1 cellular context compared by ENCODE assay signal in genomic region chr14:72608391-72609204, GRCh38.
A peak's percentile ranks its signal among the peaks of the same experiment; 100 is the strongest.
TF ChIP-seq lines count a peak whose summit lies in the region.

No MANE protein-coding gene starts in this region.

TF ChIP-seq in K562, 482 proteins besides CTCF, POLR2A, EP300 and RAD21 (continued from another document and continues in another):
- no peak for TF ChIP-seq ZNF76 (CRISPR knock-in tag; IDR thresholded peaks at IDR 0.05; ENCODE audit: borderline replicate concordance)
- TF ChIP-seq MEF2A (IDR thresholded peaks at IDR 0.05; ENCODE audit: control insufficient read depth, low read depth, low read length) = no peak
- TF ChIP-seq MTA1 (IDR thresholded peaks at IDR 0.05; ENCODE audit: borderline replicate concordance) = no peak
- TF ChIP-seq, protein P1, sequence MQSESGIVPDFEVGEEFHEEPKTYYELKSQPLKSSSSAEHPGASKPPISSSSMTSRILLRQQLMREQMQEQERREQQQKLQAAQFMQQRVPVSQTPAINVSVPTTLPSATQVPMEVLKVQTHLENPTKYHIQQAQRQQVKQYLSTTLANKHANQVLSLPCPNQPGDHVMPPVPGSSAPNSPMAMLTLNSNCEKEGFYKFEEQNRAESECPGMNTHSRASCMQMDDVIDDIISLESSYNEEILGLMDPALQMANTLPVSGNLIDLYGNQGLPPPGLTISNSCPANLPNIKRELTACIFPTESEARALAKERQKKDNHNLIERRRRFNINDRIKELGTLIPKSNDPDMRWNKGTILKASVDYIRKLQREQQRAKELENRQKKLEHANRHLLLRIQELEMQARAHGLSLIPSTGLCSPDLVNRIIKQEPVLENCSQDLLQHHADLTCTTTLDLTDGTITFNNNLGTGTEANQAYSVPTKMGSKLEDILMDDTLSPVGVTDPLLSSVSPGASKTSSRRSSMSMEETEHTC (IDR thresholded peaks at IDR 0.05) = no peak
- no peak for TF ChIP-seq NUFIP1 (IDR thresholded peaks at IDR 0.05; ENCODE audit: partially characterized antibody)
- no peak for TF ChIP-seq MTA2 (IDR thresholded peaks at IDR 0.05; ENCODE audit: low read depth)
- peak; percentile 99 for TF ChIP-seq FOSL1 (tag; conservative IDR thresholded peaks at IDR 0.05)
- no peak for TF ChIP-seq L3MBTL2 (IDR thresholded peaks at IDR 0.05)
- TF ChIP-seq, protein P2, sequence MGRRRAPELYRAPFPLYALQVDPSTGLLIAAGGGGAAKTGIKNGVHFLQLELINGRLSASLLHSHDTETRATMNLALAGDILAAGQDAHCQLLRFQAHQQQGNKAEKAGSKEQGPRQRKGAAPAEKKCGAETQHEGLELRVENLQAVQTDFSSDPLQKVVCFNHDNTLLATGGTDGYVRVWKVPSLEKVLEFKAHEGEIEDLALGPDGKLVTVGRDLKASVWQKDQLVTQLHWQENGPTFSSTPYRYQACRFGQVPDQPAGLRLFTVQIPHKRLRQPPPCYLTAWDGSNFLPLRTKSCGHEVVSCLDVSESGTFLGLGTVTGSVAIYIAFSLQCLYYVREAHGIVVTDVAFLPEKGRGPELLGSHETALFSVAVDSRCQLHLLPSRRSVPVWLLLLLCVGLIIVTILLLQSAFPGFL (CRISPR knock-in tag; IDR thresholded peaks at IDR 0.05) = no peak
- no peak for TF ChIP-seq TCFL5 (CRISPR knock-in tag; conservative IDR thresholded peaks at IDR 0.05)
- TF ChIP-seq ZNF197 (CRISPR knock-in tag; IDR thresholded peaks at IDR 0.05; ENCODE audit: low read depth) = no peak
- no peak for TF ChIP-seq TFAM (CRISPR knock-in tag; conservative IDR thresholded peaks at IDR 0.05)
- TF ChIP-seq POLR3A (IDR thresholded peaks at IDR 0.05; ENCODE audit: borderline replicate concordance, extremely low read depth, insufficient read depth, insufficient read length) = no peak
- no peak for TF ChIP-seq ZSCAN32 (CRISPR knock-in tag; IDR thresholded peaks at IDR 0.05)
- TF ChIP-seq E2F3 (CRISPR knock-in tag; IDR thresholded peaks at IDR 0.05) = no peak
- TF ChIP-seq FOXA3 (CRISPR knock-in tag; conservative IDR thresholded peaks at IDR 0.05 in 1 of 2, IDR thresholded peaks at IDR 0.05 in 1 of 2) = no peak
- no peak for TF ChIP-seq ZNF232 (CRISPR knock-in tag; IDR thresholded peaks at IDR 0.05)
- TF ChIP-seq ZC3H8 (IDR thresholded peaks at IDR 0.05) = no peak
- TF ChIP-seq KLF1 (tag; IDR thresholded peaks at IDR 0.05) = no peak
- no peak for TF ChIP-seq MYC (IDR thresholded peaks at IDR 0.05; ENCODE audit: low read depth, low read length)
- no peak for TF ChIP-seq MYC (CRISPR knock-in tag; IDR thresholded peaks at IDR 0.05; ENCODE audit: borderline replicate concordance, low read depth)
- no peak for TF ChIP-seq RUNX1 (IDR thresholded peaks at IDR 0.05; ENCODE audit: low read depth)
- no peak for TF ChIP-seq TAF9B (IDR thresholded peaks at IDR 0.05; ENCODE audit: partially characterized antibody)
- no peak for TF ChIP-seq STAT6 (CRISPR knock-in tag; IDR thresholded peaks at IDR 0.05)
- TF ChIP-seq, protein P3, sequence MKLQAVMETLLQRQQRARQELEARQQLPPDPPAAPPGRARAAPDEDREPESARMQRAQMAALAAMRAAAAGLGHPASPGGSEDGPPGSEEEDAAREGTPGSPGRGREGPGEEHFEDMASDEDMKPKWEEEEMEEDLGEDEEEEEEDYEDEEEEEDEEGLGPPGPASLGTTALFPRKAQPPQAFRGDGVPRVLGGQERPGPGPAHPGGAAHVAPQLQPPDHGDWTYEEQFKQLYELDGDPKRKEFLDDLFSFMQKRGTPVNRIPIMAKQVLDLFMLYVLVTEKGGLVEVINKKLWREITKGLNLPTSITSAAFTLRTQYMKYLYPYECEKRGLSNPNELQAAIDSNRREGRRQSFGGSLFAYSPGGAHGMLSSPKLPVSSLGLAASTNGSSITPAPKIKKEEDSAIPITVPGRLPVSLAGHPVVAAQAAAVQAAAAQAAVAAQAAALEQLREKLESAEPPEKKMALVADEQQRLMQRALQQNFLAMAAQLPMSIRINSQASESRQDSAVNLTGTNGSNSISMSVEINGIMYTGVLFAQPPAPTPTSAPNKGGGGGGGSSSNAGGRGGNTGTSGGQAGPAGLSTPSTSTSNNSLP (IDR thresholded peaks at IDR 0.05; ENCODE audit: borderline replicate concordance, low read depth, low read length) = no peak
- TF ChIP-seq RBBP5 (IDR thresholded peaks at IDR 0.05; ENCODE audit: borderline replicate concordance, insufficient read depth, low read length, poor library complexity, severe bottlenecking) = no peak
- TF ChIP-seq ARID2 (IDR thresholded peaks at IDR 0.05) = no peak
- TF ChIP-seq PRMT5 (CRISPR knock-in tag; IDR thresholded peaks at IDR 0.05) = no peak
- TF ChIP-seq, protein P4, sequence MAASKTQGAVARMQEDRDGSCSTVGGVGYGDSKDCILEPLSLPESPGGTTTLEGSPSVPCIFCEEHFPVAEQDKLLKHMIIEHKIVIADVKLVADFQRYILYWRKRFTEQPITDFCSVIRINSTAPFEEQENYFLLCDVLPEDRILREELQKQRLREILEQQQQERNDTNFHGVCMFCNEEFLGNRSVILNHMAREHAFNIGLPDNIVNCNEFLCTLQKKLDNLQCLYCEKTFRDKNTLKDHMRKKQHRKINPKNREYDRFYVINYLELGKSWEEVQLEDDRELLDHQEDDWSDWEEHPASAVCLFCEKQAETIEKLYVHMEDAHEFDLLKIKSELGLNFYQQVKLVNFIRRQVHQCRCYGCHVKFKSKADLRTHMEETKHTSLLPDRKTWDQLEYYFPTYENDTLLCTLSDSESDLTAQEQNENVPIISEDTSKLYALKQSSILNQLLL (CRISPR knock-in tag; IDR thresholded peaks at IDR 0.05; ENCODE audit: borderline replicate concordance) = no peak
- TF ChIP-seq CBX2 (IDR thresholded peaks at IDR 0.05; ENCODE audit: insufficient read depth, low read length, poor library complexity, severe bottlenecking) = no peak
- TF ChIP-seq, protein P5, sequence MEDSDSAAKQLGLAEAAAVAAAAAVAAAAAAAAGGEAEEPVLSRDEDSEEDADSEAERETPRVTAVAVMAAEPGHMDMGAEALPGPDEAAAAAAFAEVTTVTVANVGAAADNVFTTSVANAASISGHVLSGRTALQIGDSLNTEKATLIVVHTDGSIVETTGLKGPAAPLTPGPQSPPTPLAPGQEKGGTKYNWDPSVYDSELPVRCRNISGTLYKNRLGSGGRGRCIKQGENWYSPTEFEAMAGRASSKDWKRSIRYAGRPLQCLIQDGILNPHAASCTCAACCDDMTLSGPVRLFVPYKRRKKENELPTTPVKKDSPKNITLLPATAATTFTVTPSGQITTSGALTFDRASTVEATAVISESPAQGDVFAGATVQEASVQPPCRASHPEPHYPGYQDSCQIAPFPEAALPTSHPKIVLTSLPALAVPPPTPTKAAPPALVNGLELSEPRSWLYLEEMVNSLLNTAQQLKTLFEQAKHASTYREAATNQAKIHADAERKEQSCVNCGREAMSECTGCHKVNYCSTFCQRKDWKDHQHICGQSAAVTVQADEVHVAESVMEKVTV (CRISPR knock-in tag; IDR thresholded peaks at IDR 0.05) = no peak
- TF ChIP-seq LEF1 (IDR thresholded peaks at IDR 0.05) = no peak
- no peak for TF ChIP-seq WHSC1 (IDR thresholded peaks at IDR 0.05; ENCODE audit: low read length)
- TF ChIP-seq, protein P6, sequence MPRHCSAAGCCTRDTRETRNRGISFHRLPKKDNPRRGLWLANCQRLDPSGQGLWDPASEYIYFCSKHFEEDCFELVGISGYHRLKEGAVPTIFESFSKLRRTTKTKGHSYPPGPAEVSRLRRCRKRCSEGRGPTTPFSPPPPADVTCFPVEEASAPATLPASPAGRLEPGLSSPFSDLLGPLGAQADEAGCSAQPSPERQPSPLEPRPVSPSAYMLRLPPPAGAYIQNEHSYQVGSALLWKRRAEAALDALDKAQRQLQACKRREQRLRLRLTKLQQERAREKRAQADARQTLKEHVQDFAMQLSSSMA (CRISPR knock-in tag; IDR thresholded peaks at IDR 0.05) = no peak
- no peak for TF ChIP-seq ETV1 (tag; conservative IDR thresholded peaks at IDR 0.05; ENCODE audit: low read depth)
- TF ChIP-seq EP400 (IDR thresholded peaks at IDR 0.05) = no peak
- no peak for TF ChIP-seq BCL6 (CRISPR knock-in tag; IDR thresholded peaks at IDR 0.05)
- TF ChIP-seq NRF1 (conservative IDR thresholded peaks at IDR 0.05 in 1 of 2, IDR thresholded peaks at IDR 0.05 in 1 of 2) = peak; percentile 40 to 56
- no peak for TF ChIP-seq CXXC5 (CRISPR knock-in tag; IDR thresholded peaks at IDR 0.05)
- TF ChIP-seq FOXK1 (CRISPR knock-in tag; IDR thresholded peaks at IDR 0.05; ENCODE audit: borderline replicate concordance) = no peak
- no peak for TF ChIP-seq TEAD4 (IDR thresholded peaks at IDR 0.05; ENCODE audit: low read length)
- no peak for TF ChIP-seq TEAD4 (CRISPR knock-in tag; IDR thresholded peaks at IDR 0.05; ENCODE audit: borderline replicate concordance)
- TF ChIP-seq, protein P7, sequence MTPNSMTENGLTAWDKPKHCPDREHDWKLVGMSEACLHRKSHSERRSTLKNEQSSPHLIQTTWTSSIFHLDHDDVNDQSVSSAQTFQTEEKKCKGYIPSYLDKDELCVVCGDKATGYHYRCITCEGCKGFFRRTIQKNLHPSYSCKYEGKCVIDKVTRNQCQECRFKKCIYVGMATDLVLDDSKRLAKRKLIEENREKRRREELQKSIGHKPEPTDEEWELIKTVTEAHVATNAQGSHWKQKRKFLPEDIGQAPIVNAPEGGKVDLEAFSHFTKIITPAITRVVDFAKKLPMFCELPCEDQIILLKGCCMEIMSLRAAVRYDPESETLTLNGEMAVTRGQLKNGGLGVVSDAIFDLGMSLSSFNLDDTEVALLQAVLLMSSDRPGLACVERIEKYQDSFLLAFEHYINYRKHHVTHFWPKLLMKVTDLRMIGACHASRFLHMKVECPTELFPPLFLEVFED (CRISPR knock-in tag; conservative IDR thresholded peaks at IDR 0.05) = no peak
- TF ChIP-seq ZNF449 (CRISPR knock-in tag; IDR thresholded peaks at IDR 0.05) = no peak
- TF ChIP-seq MCM2 (IDR thresholded peaks at IDR 0.05; ENCODE audit: low read depth) = no peak
- peak; percentile 77 for TF ChIP-seq JUND (IDR thresholded peaks at IDR 0.05; ENCODE audit: borderline replicate concordance, low read depth, low read length)
- peak; percentile 72; the same call in 2 of the 3 replicates for TF ChIP-seq JUND (tag; IDR thresholded peaks at IDR 0.05; ENCODE audit: borderline replicate concordance, low read depth, low read length)
- TF ChIP-seq, protein P8, sequence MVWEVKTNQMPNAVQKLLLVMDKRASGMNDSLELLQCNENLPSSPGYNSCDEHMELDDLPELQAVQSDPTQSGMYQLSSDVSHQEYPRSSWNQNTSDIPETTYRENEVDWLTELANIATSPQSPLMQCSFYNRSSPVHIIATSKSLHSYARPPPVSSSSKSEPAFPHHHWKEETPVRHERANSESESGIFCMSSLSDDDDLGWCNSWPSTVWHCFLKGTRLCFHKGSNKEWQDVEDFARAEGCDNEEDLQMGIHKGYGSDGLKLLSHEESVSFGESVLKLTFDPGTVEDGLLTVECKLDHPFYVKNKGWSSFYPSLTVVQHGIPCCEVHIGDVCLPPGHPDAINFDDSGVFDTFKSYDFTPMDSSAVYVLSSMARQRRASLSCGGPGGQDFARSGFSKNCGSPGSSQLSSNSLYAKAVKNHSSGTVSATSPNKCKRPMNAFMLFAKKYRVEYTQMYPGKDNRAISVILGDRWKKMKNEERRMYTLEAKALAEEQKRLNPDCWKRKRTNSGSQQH (CRISPR knock-in tag; IDR thresholded peaks at IDR 0.05) = no peak
- TF ChIP-seq SMARCA4 (IDR thresholded peaks at IDR 0.05) = peak; percentile 39; the same call in 1 of the 2 replicates
- no peak for TF ChIP-seq TAF7 (tag; IDR thresholded peaks at IDR 0.05)
- TF ChIP-seq, protein P9, sequence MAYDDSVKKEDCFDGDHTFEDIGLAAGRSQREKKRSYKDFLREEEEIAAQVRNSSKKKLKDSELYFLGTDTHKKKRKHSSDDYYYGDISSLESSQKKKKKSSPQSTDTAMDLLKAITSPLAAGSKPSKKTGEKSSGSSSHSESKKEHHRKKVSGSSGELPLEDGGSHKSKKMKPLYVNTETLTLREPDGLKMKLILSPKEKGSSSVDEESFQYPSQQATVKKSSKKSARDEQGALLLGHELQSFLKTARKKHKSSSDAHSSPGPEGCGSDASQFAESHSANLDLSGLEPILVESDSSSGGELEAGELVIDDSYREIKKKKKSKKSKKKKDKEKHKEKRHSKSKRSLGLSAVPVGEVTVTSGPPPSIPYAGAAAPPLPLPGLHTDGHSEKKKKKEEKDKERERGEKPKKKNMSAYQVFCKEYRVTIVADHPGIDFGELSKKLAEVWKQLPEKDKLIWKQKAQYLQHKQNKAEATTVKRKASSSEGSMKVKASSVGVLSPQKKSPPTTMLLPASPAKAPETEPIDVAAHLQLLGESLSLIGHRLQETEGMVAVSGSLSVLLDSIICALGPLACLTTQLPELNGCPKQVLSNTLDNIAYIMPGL (CRISPR knock-in tag; IDR thresholded peaks at IDR 0.05) = no peak
- TF ChIP-seq, protein P10, sequence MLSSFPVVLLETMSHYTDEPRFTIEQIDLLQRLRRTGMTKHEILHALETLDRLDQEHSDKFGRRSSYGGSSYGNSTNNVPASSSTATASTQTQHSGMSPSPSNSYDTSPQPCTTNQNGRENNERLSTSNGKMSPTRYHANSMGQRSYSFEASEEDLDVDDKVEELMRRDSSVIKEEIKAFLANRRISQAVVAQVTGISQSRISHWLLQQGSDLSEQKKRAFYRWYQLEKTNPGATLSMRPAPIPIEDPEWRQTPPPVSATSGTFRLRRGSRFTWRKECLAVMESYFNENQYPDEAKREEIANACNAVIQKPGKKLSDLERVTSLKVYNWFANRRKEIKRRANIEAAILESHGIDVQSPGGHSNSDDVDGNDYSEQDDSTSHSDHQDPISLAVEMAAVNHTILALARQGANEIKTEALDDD (IDR thresholded peaks at IDR 0.05) = no peak
- TF ChIP-seq ELF1 (tag; IDR thresholded peaks at IDR 0.05) = no peak
- TF ChIP-seq SP1 (CRISPR knock-in tag; IDR thresholded peaks at IDR 0.05) = no peak
